In the genomic region with DNA sequence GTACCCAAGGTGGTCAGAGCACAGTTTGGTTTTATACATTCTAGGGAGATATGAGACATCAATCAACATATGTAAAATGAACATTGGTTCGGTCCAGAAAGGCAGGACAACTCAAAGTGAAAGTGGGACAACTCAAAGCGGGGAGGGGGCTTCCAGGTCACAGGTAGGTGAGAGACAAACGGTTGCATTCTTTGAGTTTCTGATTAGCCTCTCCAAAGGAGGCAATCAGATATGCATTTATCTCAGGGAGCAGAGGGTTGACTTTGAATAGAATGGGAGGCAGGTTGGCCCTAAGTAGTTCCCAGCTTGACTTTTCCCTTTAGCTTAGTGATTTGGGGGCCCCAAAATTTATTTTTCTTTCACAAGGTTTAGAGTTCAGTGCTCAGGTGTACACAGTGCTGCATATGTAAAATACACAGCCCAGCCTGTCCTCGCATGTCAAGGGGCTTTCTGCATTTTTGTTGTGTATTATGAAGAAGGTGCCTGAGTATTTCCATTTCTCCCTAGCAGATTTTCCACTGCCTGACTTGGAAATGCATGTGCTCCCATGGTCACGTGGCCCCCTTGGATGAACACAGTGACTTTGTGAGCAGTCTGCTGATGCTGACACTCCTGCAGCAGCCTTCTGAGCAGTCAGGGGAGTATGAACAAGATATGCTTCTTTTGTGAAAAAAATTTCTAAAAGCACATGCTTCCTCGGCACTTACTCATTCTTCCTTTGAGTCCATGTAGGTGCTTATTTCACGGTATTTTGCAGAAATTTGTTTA, we compare ENCODE assay signal across 14 cellular contexts.
DNase-seq lines count a peak whose midpoint lies in the region; ATAC-seq, FAIRE-seq and TF ChIP-seq lines count a peak whose summit lies in the region.
"Had no signal": no experiment of that assay in that cellular context is flagged by ENCODE, and none has a peak within 500 bp of the region (broad histone marks: within the 10 kb centered on the region; RNA-seq: fewer than 3 reads in every experiment).

No MANE protein-coding gene starts in this region.

- H3K9ac ChIP-seq in kidney (ENCODE audit: low read length in 2 of 2), result no peak overlapping the region
- H3K9ac ChIP-seq: KMS-11 had no signal

- intact Hi-C loops in kidney (cut with DNase I), result no loop called here

- no peaks in the 10 kb centered on the region for H3K9me3 ChIP-seq in kidney (ENCODE audit: control insufficient read depth in 1 of 2, low read length in 2 of 2)
- H3K9me3 ChIP-seq: heart right ventricle had no signal

- ATAC-seq in GM18858 (IDR thresholded peaks at IDR 0.05; ENCODE audit: unreplicated experiment), result no peak

- no peak for FAIRE-seq in kidney (lab: Jason Lieb, UNC)

- no peak overlapping the region for H3K4me3 ChIP-seq in kidney (ENCODE audit: low read length in 2 of 2)
- H3K4me3 ChIP-seq: heart right ventricle had no signal

- DNase-seq in HT1080 (ENCODE audit: low read depth) (peak; percentile 8), cerebellar cortex (ENCODE audit: low spot score) (peak; percentile 72), left kidney (ENCODE audit: low read depth, low spot score) (peak; percentile 57), stromal cell of bone marrow (ENCODE audit: low read depth) (peak; percentile 51), kidney (no peak), NCI-H82 (lab: John Stamatoyannopoulos, UW) (no peak)
- DNase-seq: activated gamma-delta T cell treated with Interleukin-2 at 50 U/mL for 16 hours; DMS53; NCI-H1417 treated with DMSO at 0.1 percent for 48 hours; NCI-H510A treated with DMSO at 0.1 percent for 48 hours; stimulated activated CD4-positive, alpha-beta T cell treated with anti-CD3 and anti-CD28 coated beads, Interleukin-12 subunit alpha, Interleukin-12 subunit beta, amount 100 ng/mL, for 4 hours had no signal

- no peak for TF ChIP-seq CTCF in kidney (IDR thresholded peaks at IDR 0.05; ENCODE audit: borderline replicate concordance, extremely low read depth, insufficient read depth)

- H3K27ac ChIP-seq in kidney (ENCODE audit: low read depth in 2 of 2, low read length in 2 of 2), result no peak overlapping the region
- H3K27ac ChIP-seq: heart right ventricle, KMS-11 had no signal

- H3K4me1 ChIP-seq in kidney (ENCODE audit: control insufficient read depth in 1 of 2, insufficient read depth in 1 of 2, low read depth in 1 of 2, low read length in 2 of 2), result peaks cover 5 to 9% of the 10 kb centered on the region in 2 donors

- no peaks in the 10 kb centered on the region for H3K36me3 ChIP-seq in kidney (ENCODE audit: control insufficient read depth in 1 of 2, insufficient read depth in 2 of 2, low read length in 2 of 2)
- H3K36me3 ChIP-seq: heart right ventricle had no signal

Comparison
In these comparisons a context has a peak if more than half of its experiments do, and no peak if none do; other contexts are left out.
1. DNase-seq: peak in HT1080 (single experiment), cerebellar cortex (single experiment), left kidney (single experiment) and stromal cell of bone marrow (single experiment); none in kidney (single experiment) and NCI-H82 (single experiment).